ENCODE assay signal across 8 cellular contexts in genomic region chr10:3043512-3044368, GRCh38. TPM values are rescaled to one million over a fixed set of nuclear protein-coding genes. Genes with fewer than 3 reads are reported as not detected.
DNase-seq lines count a peak whose midpoint lies in the region; ATAC-seq, FAIRE-seq and TF ChIP-seq lines count a peak whose summit lies in the region.

No MANE protein-coding gene starts in this region.

- ATAC-seq in HG02981 (IDR thresholded peaks at IDR 0.05; ENCODE audit: unreplicated experiment) (peak; percentile 83), WTC11 (peak; percentile 80), HepG2 (peak; percentile 87)

- H3K79me2 ChIP-seq in ACC112 (ENCODE audit: control insufficient read depth, insufficient read depth, low read length, unreplicated experiment): no peaks in the 10 kb centered on the region
- no peaks in the 10 kb centered on the region for H3K79me2 ChIP-seq in HepG2 (ENCODE audit: insufficient read depth, low read length)

- in situ Hi-C loops in HepG2 (cut with HindIII; ENCODE audit: extremely low pct_ligation_motif_present, low pct_unique_long_range_greater_than_20kb): loop anchor here (10.0 kb wide), 1 partner anchor 199 kb away; no protein-coding TSS in a partner anchor

- H3K4me1 ChIP-seq in ACC112 (ENCODE audit: control insufficient read depth, insufficient read depth, low read length, unreplicated experiment) (peaks cover 43% of the 10 kb centered on the region), HepG2 (ENCODE audit: insufficient read depth, low read length) (peaks cover 13% of the 10 kb centered on the region)

- peak; percentile 58 for DNase-seq in GM12891 (ENCODE audit: insufficient read length, low spot score)
- peak; percentile 64 for DNase-seq in NCI-H2029 treated with DMSO at 0.1 percent for 48 hours (lab: John Stamatoyannopoulos, UW)
- peak; percentile 71 for DNase-seq in WTC11 (ENCODE audit: low spot score)
- peak; percentile 89 for DNase-seq in dedifferentiated amniotic fluid mesenchymal stem cell (ENCODE audit: extremely low spot score)
- DNase-seq in HepG2 (ENCODE audit: low spot score): peak; percentile 69
- peak; percentile 20 to 23 for DNase-seq in stimulated activated CD8-positive, alpha-beta memory T cell treated with anti-CD3 and anti-CD28 coated beads, Interleukin-7, amount 100 ng/mL, for 4 hours (ENCODE audit: low read depth in 2 of 2)

- H3K27ac ChIP-seq in ACC112 (ENCODE audit: low read depth, low read length) (peak overlapping the region; percentile 27; the same call in 1 of the 2 replicates), HepG2 (ENCODE audit: extremely low read length, insufficient read depth, low read length) (no peak overlapping the region)

- peak; percentile 72 for TF ChIP-seq RAD21 in HepG2 (CRISPR knock-in tag; IDR thresholded peaks at IDR 0.05)

- H3K9me3 ChIP-seq in HepG2 (ENCODE audit: low read length): no peaks in the 10 kb centered on the region

- intact Hi-C loops in HepG2 (cut with micrococcal nuclease; ENCODE audit: unreplicated experiment): loop anchor here (2.0 kb wide), 1 partner anchor 425 kb away; no protein-coding TSS in a partner anchor

- H3K36me3 Mint-ChIP-seq in WTC11: peaks cover 6% of the 10 kb centered on the region

- H2AFZ ChIP-seq in ACC112 (ENCODE audit: low read length, unreplicated experiment) (peak overlapping the region; percentile 86), HepG2 (ENCODE audit: low read length) (no peak overlapping the region)

- no peak overlapping the region for H3K27ac Mint-ChIP-seq in WTC11

- BruUV-seq in HepG2 (replicated peaks; lab: Mats Ljungman, UMichigan): no TSS peak

- H3K9ac ChIP-seq in HepG2 (ENCODE audit: insufficient read depth, low read depth, low read length): no peak overlapping the region

- H3K4me2 ChIP-seq in HepG2 (ENCODE audit: low read depth, low read length): no peak overlapping the region

- H3K36me3 ChIP-seq in ACC112 (ENCODE audit: insufficient read depth, low read length): no peaks in the 10 kb centered on the region
- H3K36me3 ChIP-seq in HepG2 (replicated peaks in 1 of 2; ENCODE audit: control insufficient read depth in 1 of 2, insufficient read depth in 2 of 2, low read length in 2 of 2): no peaks in the 10 kb centered on the region

- WGBS in HepG2 (ENCODE audit: low lambda C conversion rate): 19% methylated on average over 16 of the region's 16 CpGs

- TF ChIP-seq POLR2A in GM12891 (IDR thresholded peaks at IDR 0.05; ENCODE audit: low read depth, low read length) (no peak), HepG2 (IDR thresholded peaks at IDR 0.05; ENCODE audit: insufficient read depth in 1 of 2, low read depth in 2 of 2, low read length in 2 of 2) (no peak)

- CTCF ChIA-PET in WTC11 (lab: Charles Lee): interaction anchor here (0.7 to 4.5 kb wide), 14 partner anchors 9 to 1675 kb away, joined by 3 to 73 read pairs (median 3); no protein-coding TSS in a partner anchor
- CTCF ChIA-PET in HepG2 (lab: Yijun Ruan, JAX; ENCODE audit: low intra/inter-chr PET ratio, low total read pairs): interaction anchor here (1.6 to 1.8 kb wide), 3 partner anchors 105 to 204 kb away, joined by 7 to 15 read pairs (median 14); no protein-coding TSS in a partner anchor

- peaks cover 34% of the 10 kb centered on the region for H3K4me1 Mint-ChIP-seq in WTC11

- peaks cover 8% of the 10 kb centered on the region; the same call in 1 of the 2 replicates for H3K27me3 ChIP-seq in ACC112 (ENCODE audit: insufficient read depth, low read length)
- no peaks in the 10 kb centered on the region; a peak in 2 of 5 replicates for H3K27me3 ChIP-seq in HepG2 (ENCODE audit: control insufficient read depth in 1 of 2, insufficient read depth in 2 of 2, low read length in 2 of 2)

- FAIRE-seq in GM12891 (lab: Jason Lieb, UNC): peak; percentile 9
- peak; percentile 63 for FAIRE-seq in HepG2 (lab: Jason Lieb, UNC)

- peaks cover 18% of the 10 kb centered on the region for H3K9me3 Mint-ChIP-seq in WTC11

- no peak for TF ChIP-seq EP300 in HepG2 (IDR thresholded peaks at IDR 0.05; ENCODE audit: low read depth in 2 of 2, low read length in 2 of 2)
- TF ChIP-seq EP300 in HepG2 (CRISPR knock-in tag; IDR thresholded peaks at IDR 0.05; ENCODE audit: borderline replicate concordance): no peak

- no peak overlapping the region for H3K4me3 Mint-ChIP-seq in WTC11

- H3K27me3 Mint-ChIP-seq in WTC11 (ENCODE audit: low read depth): no peaks in the 10 kb centered on the region; the same call in 1 of the 2 replicates

- no peaks in the 10 kb centered on the region for H4K20me1 ChIP-seq in HepG2 (ENCODE audit: insufficient read depth, low read length)

- H3K4me3 ChIP-seq in ACC112 (ENCODE audit: low read depth, low read length) (peak overlapping the region; percentile 47; the same call in 1 of the 2 replicates), HepG2 (replicated peaks in 1 of 3; ENCODE audit: insufficient read depth in 1 of 3, low read depth in 2 of 3, low read length in 3 of 3) (no peak overlapping the region)

- peak; percentile 33; the same call in 1 of the 2 replicates for TF ChIP-seq CTCF in WTC11 (IDR thresholded peaks at IDR 0.05)
- peak; percentile 80 for TF ChIP-seq CTCF in HepG2 (CRISPR knock-in tag; IDR thresholded peaks at IDR 0.05)

- POLR2A ChIA-PET in WTC11 (lab: Charles Lee): no interaction called here
- POLR2A ChIA-PET in HepG2 (lab: Yijun Ruan, JAX): no interaction called here

TF ChIP-seq in GM12891, 5 proteins besides CTCF, POLR2A, EP300 and RAD21:
- TF ChIP-seq SPI1 (IDR thresholded peaks at IDR 0.05; ENCODE audit: low read depth, low read length): no peak
- TF ChIP-seq POLR2AphosphoS5 (IDR thresholded peaks at IDR 0.05; ENCODE audit: low read depth, low read length): no peak
- TF ChIP-seq TAF1 (IDR thresholded peaks at IDR 0.05; ENCODE audit: low read depth, low read length): no peak
- no peak for TF ChIP-seq PAX5 (IDR thresholded peaks at IDR 0.05; ENCODE audit: insufficient read depth, low read length, severe bottlenecking)
- TF ChIP-seq POU2F2 (IDR thresholded peaks at IDR 0.05; ENCODE audit: low read depth, low read length): no peak

TF ChIP-seq in WTC11, 78 proteins besides CTCF, POLR2A, EP300 and RAD21 (continues in another document):
- no peak for TF ChIP-seq SOX15 (CRISPR knock-in tag; IDR thresholded peaks at IDR 0.05)
- TF ChIP-seq, protein P1, sequence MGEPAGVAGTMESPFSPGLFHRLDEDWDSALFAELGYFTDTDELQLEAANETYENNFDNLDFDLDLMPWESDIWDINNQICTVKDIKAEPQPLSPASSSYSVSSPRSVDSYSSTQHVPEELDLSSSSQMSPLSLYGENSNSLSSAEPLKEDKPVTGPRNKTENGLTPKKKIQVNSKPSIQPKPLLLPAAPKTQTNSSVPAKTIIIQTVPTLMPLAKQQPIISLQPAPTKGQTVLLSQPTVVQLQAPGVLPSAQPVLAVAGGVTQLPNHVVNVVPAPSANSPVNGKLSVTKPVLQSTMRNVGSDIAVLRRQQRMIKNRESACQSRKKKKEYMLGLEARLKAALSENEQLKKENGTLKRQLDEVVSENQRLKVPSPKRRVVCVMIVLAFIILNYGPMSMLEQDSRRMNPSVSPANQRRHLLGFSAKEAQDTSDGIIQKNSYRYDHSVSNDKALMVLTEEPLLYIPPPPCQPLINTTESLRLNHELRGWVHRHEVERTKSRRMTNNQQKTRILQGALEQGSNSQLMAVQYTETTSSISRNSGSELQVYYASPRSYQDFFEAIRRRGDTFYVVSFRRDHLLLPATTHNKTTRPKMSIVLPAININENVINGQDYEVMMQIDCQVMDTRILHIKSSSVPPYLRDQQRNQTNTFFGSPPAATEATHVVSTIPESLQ (CRISPR knock-in tag; IDR thresholded peaks at IDR 0.05): no peak

TF ChIP-seq in HepG2, 621 proteins besides CTCF, POLR2A, EP300 and RAD21 (continues in another document):
- TF ChIP-seq CREB1 (IDR thresholded peaks at IDR 0.05): peak; percentile 8; the same call in 1 of the 2 replicates
- TF ChIP-seq CREB1 (CRISPR knock-in tag; IDR thresholded peaks at IDR 0.05): no peak
- no peak for TF ChIP-seq IRX3 (CRISPR knock-in tag; IDR thresholded peaks at IDR 0.05; ENCODE audit: borderline replicate concordance, low read depth)
- TF ChIP-seq HOXD1 (CRISPR knock-in tag; IDR thresholded peaks at IDR 0.05): no peak

RNA-seq across cellular contexts. Expression of gene PFKP, which starts 23.6 kb away (rescaled TPM):
- polyA plus RNA-seq in GM12891 (2012; ENCODE audit: low read depth, missing spikeins): 129 TPM
- total RNA-seq in WTC11 (2021) (127 to 156 TPM (median 150 TPM) in 3 replicates), HepG2 (2016; rRNA removed; fragmentation: Illumina TruSeq; extraction: Trizol) (0.80 and 1.3 TPM in 2 replicates)
- 0.26 and 0.51 TPM in 2 replicates for total RNA-seq in HepG2 (2016; cell fraction: cytosol; rRNA removed; fragmentation: Illumina TruSeq; extraction: Trizol; ENCODE audit: low read depth)
- 0.52 and 0.78 TPM in 2 replicates for total RNA-seq in HepG2 (2016; cell fraction: insoluble cytoplasmic fraction; rRNA removed; fragmentation: Illumina TruSeq; extraction: Trizol)
- 0.72 and 1.1 TPM in 2 replicates for total RNA-seq in HepG2 (2016; cell fraction: membrane; rRNA removed; fragmentation: Illumina TruSeq; extraction: Trizol)
- 1.5 and 2.3 TPM in 2 replicates for total RNA-seq in HepG2 (2016; cell fraction: nucleus; rRNA removed; fragmentation: Illumina TruSeq; extraction: Trizol)
- 1.9 and 2.4 TPM in 2 replicates for polyA plus RNA-seq in HepG2 (2011; rRNA removed)
- polyA plus RNA-seq in HepG2 (2011; cell fraction: cytosol; rRNA removed): 1.1 and 2.1 TPM in 2 replicates
- polyA plus RNA-seq in HepG2 (2011; cell fraction: nucleus; rRNA removed): 4.2 and 9.0 TPM in 2 replicates
- polyA plus RNA-seq in HepG2 (2012): 1.1 and 1.3 TPM in 2 replicates
- polyA plus RNA-seq in HepG2 (2016; cell fraction: cytosol; fragmentation: Illumina TruSeq; extraction: Trizol; ENCODE audit: low read depth): 0.06 and 0.10 TPM in 2 replicates
- 0.36 and 0.66 TPM in 2 replicates for polyA plus RNA-seq in HepG2 (2016; cell fraction: insoluble cytoplasmic fraction; fragmentation: Illumina TruSeq; extraction: Trizol; ENCODE audit: low read depth)
- polyA plus RNA-seq in HepG2 (2016; cell fraction: membrane; fragmentation: Illumina TruSeq; extraction: Trizol; ENCODE audit: low read depth): 0.11 and 0.49 TPM in 2 replicates
- polyA plus RNA-seq in HepG2 (2016; cell fraction: nucleus; fragmentation: Illumina TruSeq; extraction: Trizol; ENCODE audit: insufficient read depth, low read depth): 0.51 and 1.1 TPM in 2 replicates
- 4.4 and 87.6 TPM in 2 replicates for polyA minus RNA-seq in HepG2 (2011; rRNA and poly(A)+ RNA removed; ENCODE audit: low replicate concordance)
- polyA minus RNA-seq in HepG2 (2011; cell fraction: cytosol; rRNA and poly(A)+ RNA removed): 2.4 and 2.7 TPM in 2 replicates
- polyA minus RNA-seq in HepG2 (2011; cell fraction: nucleus; rRNA and poly(A)+ RNA removed): 1.5 and 3.5 TPM in 2 replicates

Comparison
In these comparisons a context has a peak if more than half of its experiments do, and no peak if none do; other contexts are left out.
1. DNase-seq: peak in every context shown above with its lines; median percentile 89 in dedifferentiated amniotic fluid mesenchymal stem cell; 71 in WTC11; 69 in HepG2; 64 in NCI-H2029 treated with DMSO at 0.1 percent for 48 hours; 58 in GM12891; 22 in stimulated activated CD8-positive, alpha-beta memory T cell treated with anti-CD3 and anti-CD28 coated beads, Interleukin-7, amount 100 ng/mL, for 4 hours.
2. RNA of gene PFKP, which starts 23.6 kb away (total RNA-seq): 127 to 156 TPM in WTC11; 0.26 to 2.3 TPM in HepG2; every median in the first group is over 10 times any median in the second.
3. Peak in every context shown above with its lines, with median percentiles within 50 percentile points of each other: ATAC-seq.